In the genomic region with DNA sequence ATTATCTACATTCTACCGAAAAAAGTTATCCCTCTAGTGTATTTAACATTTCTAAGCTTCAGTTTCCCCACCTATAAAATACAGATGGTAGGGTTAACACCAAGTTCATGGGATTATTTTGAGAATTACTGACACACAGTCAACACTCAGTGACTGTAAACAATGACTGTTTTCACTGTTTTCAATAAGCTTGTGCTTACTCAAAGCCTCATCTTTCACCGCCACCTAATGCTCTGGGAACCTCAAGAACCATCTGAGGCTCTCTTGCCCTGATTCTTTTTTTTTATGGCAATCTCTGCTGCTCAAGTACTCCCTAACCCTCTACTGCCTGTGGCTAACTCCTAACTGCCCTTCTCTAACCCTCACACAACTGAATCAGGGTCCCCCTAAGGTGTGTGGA, we compare ENCODE assay signal across 18 cellular contexts. TPM values are rescaled to one million over a fixed set of nuclear protein-coding genes. Genes with fewer than 3 reads are reported as not detected.
DNase-seq lines count a peak whose midpoint lies in the region; ATAC-seq and TF ChIP-seq lines count a peak whose summit lies in the region.
"Had no signal": no experiment of that assay in that cellular context is flagged by ENCODE, and none has a peak within 500 bp of the region (broad histone marks: within the 10 kb centered on the region; RNA-seq: fewer than 3 reads in every experiment).

No MANE protein-coding gene starts in this region.

- TF ChIP-seq CTCF in nephron progenitor cell (IDR thresholded peaks at IDR 0.05): no peak

- no peaks in the 10 kb centered on the region for H3K27me3 ChIP-seq in HUES6 (ENCODE audit: control insufficient read depth, insufficient read depth, low read length)

- H3K9ac ChIP-seq in HUES6 (ENCODE audit: low read length): no peak overlapping the region

- H3K9me3 Mint-ChIP-seq in activated T-cell treated with anti-CD3 and anti-CD28 coated beads, Interleukin-2, amount 50 U/mL, for 72 hours: no peaks in the 10 kb centered on the region
- no peaks in the 10 kb centered on the region for H3K9me3 Mint-ChIP-seq in effector memory CD8-positive, alpha-beta T cell
- H3K9me3 Mint-ChIP-seq in nephron progenitor cell: no peaks in the 10 kb centered on the region
- H3K9me3 Mint-ChIP-seq: activated T-cell treated with anti-CD3 and anti-CD28 coated beads, Interleukin-2, amount 50 U/mL, for 4 hours; dendritic cell treated with granulocyte-macrophage colony-stimulating factor and Interleukin-4, amounts not matched to agents 40 ng/mL and 50 ng/mL, for 4 days had no signal

- peaks cover 12% of the 10 kb centered on the region; the same call in 1 of the 2 replicates for H3K4me1 ChIP-seq in HUES6 (ENCODE audit: control insufficient read depth, insufficient read depth, low read length)

- peaks cover 9 to 38% of the 10 kb centered on the region in 2 donors for H3K36me3 Mint-ChIP-seq in activated T-cell treated with anti-CD3 and anti-CD28 coated beads, Interleukin-2, amount 50 U/mL, for 72 hours (ENCODE audit: insufficient read depth in 2 of 2)
- peaks cover 86% of the 10 kb centered on the region for H3K36me3 Mint-ChIP-seq in effector memory CD8-positive, alpha-beta T cell (ENCODE audit: insufficient read depth)
- peaks cover 74% of the 10 kb centered on the region for H3K36me3 Mint-ChIP-seq in nephron progenitor cell (ENCODE audit: low read depth)

- H3K27ac Mint-ChIP-seq in activated T-cell treated with anti-CD3 and anti-CD28 coated beads, Interleukin-2, amount 50 U/mL, for 72 hours: peak overlapping the region; percentile 9
- peak overlapping the region; percentile 81 to 87 for H3K27ac Mint-ChIP-seq in effector memory CD8-positive, alpha-beta T cell
- peak overlapping the region; percentile 28 for H3K27ac Mint-ChIP-seq in nephron progenitor cell
- H3K27ac Mint-ChIP-seq: dendritic cell treated with granulocyte-macrophage colony-stimulating factor and Interleukin-4, amounts not matched to agents 40 ng/mL and 50 ng/mL, for 4 days had no signal

- H3K4me3 ChIP-seq in HUES6 (ENCODE audit: low read depth, low read length): no peak overlapping the region

- no peaks in the 10 kb centered on the region for H3K9me3 ChIP-seq in HUES6 (ENCODE audit: control insufficient read depth, insufficient read depth, low read depth, low read length)

- peak in 1 of 2 donors; percentile 53 for ATAC-seq in activated T-cell treated with anti-CD3 and anti-CD28 coated beads, Interleukin-2, amount 50 U/mL, for 72 hours (replicated peaks in 1 of 2)
- no peak for ATAC-seq in effector memory CD8-positive, alpha-beta T cell (replicated peaks)
- no peak for ATAC-seq in HG03439 (IDR thresholded peaks at IDR 0.05; ENCODE audit: unreplicated experiment)
- ATAC-seq in HG02884 (IDR thresholded peaks at IDR 0.05; ENCODE audit: unreplicated experiment): no peak
- ATAC-seq: activated T-cell treated with anti-CD3 and anti-CD28 coated beads, Interleukin-2, amount 50 U/mL, for 4 hours; left ventricle myocardium superior; right cardiac atrium had no signal

- H3K36me3 ChIP-seq in HUES6 (ENCODE audit: control insufficient read depth, insufficient read depth, low read length): peaks cover 69% of the 10 kb centered on the region

- H3K4me3 Mint-ChIP-seq in activated T-cell treated with anti-CD3 and anti-CD28 coated beads, Interleukin-2, amount 50 U/mL, for 72 hours: no peak overlapping the region
- H3K4me3 Mint-ChIP-seq in effector memory CD8-positive, alpha-beta T cell: no peak overlapping the region
- no peak overlapping the region for H3K4me3 Mint-ChIP-seq in nephron progenitor cell
- H3K4me3 Mint-ChIP-seq: activated T-cell treated with anti-CD3 and anti-CD28 coated beads, Interleukin-2, amount 50 U/mL, for 4 hours; dendritic cell treated with granulocyte-macrophage colony-stimulating factor and Interleukin-4, amounts not matched to agents 40 ng/mL and 50 ng/mL, for 4 days had no signal

- H3K27me3 Mint-ChIP-seq in activated T-cell treated with anti-CD3 and anti-CD28 coated beads, Interleukin-2, amount 50 U/mL, for 72 hours (ENCODE audit: low read depth): no peaks in the 10 kb centered on the region
- no peaks in the 10 kb centered on the region for H3K27me3 Mint-ChIP-seq in effector memory CD8-positive, alpha-beta T cell
- H3K27me3 Mint-ChIP-seq in nephron progenitor cell (ENCODE audit: low read depth, poor library complexity): no peaks in the 10 kb centered on the region
- H3K27me3 Mint-ChIP-seq: dendritic cell treated with granulocyte-macrophage colony-stimulating factor and Interleukin-4, amounts not matched to agents 40 ng/mL and 50 ng/mL, for 4 days had no signal

- DNase-seq in activated T-cell treated with anti-CD3 and anti-CD28 coated beads, Interleukin-2, amount 50 U/mL, for 72 hours: no peak
- DNase-seq in activated T-cell treated with anti-CD3 and anti-CD28 coated beads, Interleukin-2, amount 50 U/mL, for 48 hours: no peak
- no peak for DNase-seq in effector memory CD8-positive, alpha-beta T cell
- no peak for DNase-seq in nephron progenitor cell
- DNase-seq in stimulated activated CD4-positive, alpha-beta T cell treated with anti-CD3 and anti-CD28 coated beads, Interleukin-2, amount 100 ng/mL, for 48 hours: no peak
- DNase-seq: activated T-cell treated with anti-CD3 and anti-CD28 coated beads, Interleukin-2, amount 50 U/mL, for 4 hours; amygdala; C1 segment of cervical spinal cord; DMS 273 treated with DMSO at 0.1 percent for 48 hours; left ventricle myocardium superior; NCI-H2171 treated with DMSO at 0.1 percent for 48 hours; NCI-H526 treated with DMSO at 0.1 percent for 48 hours; right cardiac atrium had no signal

- peaks cover 17% of the 10 kb centered on the region for H3K4me1 Mint-ChIP-seq in activated T-cell treated with anti-CD3 and anti-CD28 coated beads, Interleukin-2, amount 50 U/mL, for 72 hours (ENCODE audit: low read depth)
- peaks cover 4 to 23% of the 10 kb centered on the region in 2 donors for H3K4me1 Mint-ChIP-seq in effector memory CD8-positive, alpha-beta T cell (ENCODE audit: low read depth in 2 of 2)
- no peaks in the 10 kb centered on the region for H3K4me1 Mint-ChIP-seq in nephron progenitor cell

- peak overlapping the region; percentile 63 for H3K27ac ChIP-seq in HUES6 (ENCODE audit: low read depth, low read length)
- H3K27ac ChIP-seq: HL-60 had no signal

RNA-seq across cellular contexts. Expression of a gene that starts 59.6 kb away (rescaled TPM):
- total RNA-seq in activated T-cell treated with anti-CD3 and anti-CD28 coated beads, Interleukin-2, amount 50 U/mL, for 72 hours: 10 to 100 TPM; 53.7 to 55.9 TPM

Comparison
In these comparisons a context has a peak if more than half of its experiments do, and no peak if none do; other contexts are left out.
1. H3K27ac Mint-ChIP-seq: peak in every context shown above with its lines; median percentile 84 in effector memory CD8-positive, alpha-beta T cell; 28 in nephron progenitor cell; 9 in activated T-cell treated with anti-CD3 and anti-CD28 coated beads, Interleukin-2, amount 50 U/mL, for 72 hours.